In genomic region chr6:19608546-19608945, GRCh38 we compare ENCODE assay signal across 16 cellular contexts.
DNase-seq lines count a peak whose midpoint lies in the region; ATAC-seq and TF ChIP-seq lines count a peak whose summit lies in the region.
"Had no signal": no experiment of that assay in that cellular context is flagged by ENCODE, and none has a peak within 500 bp of the region (broad histone marks: within the 10 kb centered on the region; RNA-seq: fewer than 3 reads in every experiment).

No MANE protein-coding gene starts in this region.

- no peak overlapping the region for H2BK5ac ChIP-seq in mesendoderm (ENCODE audit: low read length)

- TF ChIP-seq CTCF in OCI-LY7 (conservative IDR thresholded peaks at IDR 0.05; ENCODE audit: low read length) = no peak

- no peaks in the 10 kb centered on the region for H4K20me1 ChIP-seq in OCI-LY7 (ENCODE audit: insufficient read depth, low read length)
- H4K20me1 ChIP-seq: BLaER1 treated with 17β-estradiol and CSF1 and Interleukin-3, amounts not matched to agents 10 nM and 100 nM had no signal

- H3K9me3 ChIP-seq in OCI-LY7 (ENCODE audit: low read length) = no peaks in the 10 kb centered on the region

- H3K4me1 ChIP-seq in OCI-LY7 (ENCODE audit: insufficient read depth, low read length, poor library complexity, severe bottlenecking) (no peaks in the 10 kb centered on the region), mesendoderm (ENCODE audit: control insufficient read depth, low read depth, low read length) (no peaks in the 10 kb centered on the region)
- H3K4me1 ChIP-seq: BLaER1 treated with 17β-estradiol and CSF1 and Interleukin-3, amounts not matched to agents 10 nM and 100 nM had no signal

- POLR2A ChIA-PET in OCI-LY7 (lab: Charles Lee) = interaction anchor here (0.6 to 2.9 kb wide), 3 partner anchors 9 to 347 kb away, joined by 3 to 10 read pairs (median 5); no protein-coding TSS in a partner anchor

- no peak overlapping the region for H4K5ac ChIP-seq in mesendoderm (ENCODE audit: low read length)

- intact Hi-C loops in OCI-LY7 (cut with micrococcal nuclease; ENCODE audit: unreplicated experiment) = no loop called here

- H3K79me2 ChIP-seq in OCI-LY7 (ENCODE audit: insufficient read depth, low read depth, low read length) (no peaks in the 10 kb centered on the region), mesendoderm (ENCODE audit: control insufficient read depth, insufficient read depth, low read length) (no peaks in the 10 kb centered on the region)

- no peak overlapping the region for H3K23ac ChIP-seq in mesendoderm (ENCODE audit: low read length)

- H2BK120ac ChIP-seq in mesendoderm (ENCODE audit: low read depth, low read length) = no peak overlapping the region

- H3K36me3 ChIP-seq in OCI-LY7 (ENCODE audit: insufficient read depth, low read length) (no peaks in the 10 kb centered on the region; the same call in 1 of the 2 replicates), mesendoderm (ENCODE audit: control insufficient read depth, insufficient read depth, low read length) (no peaks in the 10 kb centered on the region)
- H3K36me3 ChIP-seq: BLaER1 treated with 17β-estradiol and CSF1 and Interleukin-3, amounts not matched to agents 10 nM and 100 nM had no signal

- H3K56ac ChIP-seq in mesendoderm (ENCODE audit: low read length) = no peak overlapping the region

- H3K27ac ChIP-seq in OCI-LY7 (ENCODE audit: low read depth, low read length, poor library complexity, severe bottlenecking) (no peak overlapping the region), mesendoderm (ENCODE audit: low read depth, low read length) (no peak overlapping the region)
- H3K27ac ChIP-seq: BLaER1 treated with 17β-estradiol and CSF1 and Interleukin-3, amounts not matched to agents 10 nM and 100 nM; GM23248 had no signal

- no peaks in the 10 kb centered on the region for H3K79me1 ChIP-seq in mesendoderm (ENCODE audit: low read length)

- no TSS peak for BruUV-seq in OCI-LY7 (replicated peaks; lab: Mats Ljungman, UMichigan)

- CTCF ChIA-PET in OCI-LY7 (lab: Charles Lee; ENCODE audit: unreplicated experiment) = no interaction called here

- no peak overlapping the region for H3K9ac ChIP-seq in mesendoderm (ENCODE audit: low read length)
- H3K9ac ChIP-seq: BLaER1 treated with 17β-estradiol and CSF1 and Interleukin-3, amounts not matched to agents 10 nM and 100 nM; GM23248 had no signal

- H2BK15ac ChIP-seq in mesendoderm (replicated peaks; ENCODE audit: low read depth) = no peak overlapping the region

- H2AFZ ChIP-seq in OCI-LY7 (ENCODE audit: low read length) = peak overlapping the region; percentile 54; the same call in 1 of the 2 replicates
- H2AFZ ChIP-seq: GM23248 had no signal

- H2AK5ac ChIP-seq in mesendoderm (ENCODE audit: low read length) = no peak overlapping the region

- H3K9me2 ChIP-seq in OCI-LY7 (ENCODE audit: insufficient read depth, low read length) = no peaks in the 10 kb centered on the region

- WGBS in mesendoderm (ENCODE audit: extremely low coverage, insufficient coverage, low lambda C conversion rate) = no CpG with 5 or more reads among the region's 1 CpG

- H4K8ac ChIP-seq in mesendoderm (ENCODE audit: low read depth, low read length) = peak overlapping the region; percentile 13

- no peak overlapping the region for H3K18ac ChIP-seq in mesendoderm (ENCODE audit: low read length)

- no peaks in the 10 kb centered on the region for H3K27me3 ChIP-seq in mesendoderm (ENCODE audit: insufficient read depth, low read length, poor library complexity)

- no peak for ATAC-seq in GM21423 (IDR thresholded peaks at IDR 0.05; ENCODE audit: unreplicated experiment)
- ATAC-seq: CD8-positive, alpha-beta T cell; HCT116 had no signal

- H3K4me2 ChIP-seq in OCI-LY7 (ENCODE audit: low read length) (no peak overlapping the region), mesendoderm (ENCODE audit: low read length) (no peak overlapping the region)
- H3K4me2 ChIP-seq: BLaER1 treated with 17β-estradiol and CSF1 and Interleukin-3, amounts not matched to agents 10 nM and 100 nM had no signal

- H3K4me3 ChIP-seq in OCI-LY7 (ENCODE audit: low read depth, low read length, poor library complexity, severe bottlenecking) = no peak overlapping the region
- no peak overlapping the region for H3K4me3 ChIP-seq in mesendoderm (ENCODE audit: low read length)
- H3K4me3 ChIP-seq: BLaER1 treated with 17β-estradiol and CSF1 and Interleukin-3, amounts not matched to agents 10 nM and 100 nM; GM23248 had no signal

- peak; percentile 38 for DNase-seq in NCI-H1105 treated with DMSO at 0.1 percent for 48 hours (lab: John Stamatoyannopoulos, UW)
- no peak for DNase-seq in NCI-H1105 (lab: John Stamatoyannopoulos, UW)
- peak; percentile 32 for DNase-seq in NOMO-1 treated with DMSO at 0.1 percent for 48 hours (lab: John Stamatoyannopoulos, UW; ENCODE audit: unreplicated experiment)
- no peak for DNase-seq in NOMO-1 treated with dmso at 0.1 percent for 144 hours (lab: John Stamatoyannopoulos, UW; ENCODE audit: unreplicated experiment)
- no peak for DNase-seq in OCI-LY7 (ENCODE audit: low spot score)
- DNase-seq in mesendoderm = no peak
- DNase-seq in NCI-H1048 (lab: John Stamatoyannopoulos, UW) = no peak
- DNase-seq: 8988T; Calu3; CD8-positive, alpha-beta T cell; GM23248; H7; HFFc6 had no signal

- no peak overlapping the region for H3K4ac ChIP-seq in mesendoderm (ENCODE audit: low read depth, low read length)

Comparison
In these comparisons a context has a peak if more than half of its experiments do, and no peak if none do; other contexts are left out.
1. DNase-seq: peak in NCI-H1105 treated with DMSO at 0.1 percent for 48 hours (single experiment) and NOMO-1 treated with DMSO at 0.1 percent for 48 hours (single experiment); none in NCI-H1105 (single experiment), NOMO-1 treated with dmso at 0.1 percent for 144 hours (single experiment), OCI-LY7 (single experiment), mesendoderm (single experiment) and NCI-H1048 (single experiment).